1 cellular context compared by ENCODE assay signal in the genomic region with DNA sequence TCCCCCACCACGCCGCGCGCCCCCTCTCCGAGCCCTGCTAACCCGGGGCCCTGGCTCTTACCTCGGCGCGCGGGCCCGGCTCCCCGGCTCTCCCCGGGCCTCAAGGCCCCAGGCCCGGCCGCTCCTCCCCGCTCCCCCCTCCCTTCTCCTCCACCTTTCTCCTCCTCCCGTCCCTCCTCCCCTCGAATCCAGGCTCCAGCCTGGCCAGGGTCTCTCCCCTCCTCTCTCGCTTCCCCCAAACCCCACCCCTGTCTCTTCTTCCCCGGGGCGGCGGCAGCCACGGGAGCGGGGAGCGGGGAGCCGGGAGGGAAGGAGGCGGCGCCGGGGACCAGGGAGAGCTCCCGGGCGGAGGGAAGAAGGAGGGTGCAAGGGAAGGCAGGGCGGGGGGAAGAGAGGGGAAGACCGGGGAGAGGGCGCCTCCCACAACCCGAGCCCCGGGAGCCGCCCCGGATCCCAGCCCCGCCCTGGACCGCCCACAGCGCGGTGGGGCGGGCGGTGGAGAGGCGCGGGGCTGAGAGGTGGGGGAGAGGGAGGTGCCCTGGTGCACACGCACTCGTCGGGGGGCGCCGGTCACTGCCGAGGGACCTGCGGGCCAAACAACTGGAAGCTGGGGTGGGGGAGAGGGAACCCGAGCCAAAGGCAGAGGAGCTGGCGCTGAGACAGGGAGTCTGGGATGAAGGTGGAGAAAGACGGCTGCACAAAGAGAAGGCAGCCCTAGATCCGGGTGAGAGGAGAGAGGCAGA.
TF ChIP-seq lines count a peak whose summit lies in the region.

Gene GABBR1, minus strand, starts transcription at position 395 of the 743 bp plus-strand sequence. CDS start 798 bp downstream, outside the sequence.

TF ChIP-seq in K562, 482 proteins besides CTCF, POLR2A, EP300 and RAD21 (continued from another document and continues in another):
- TF ChIP-seq ZNF609 (CRISPR knock-in tag; IDR thresholded peaks at IDR 0.05; ENCODE audit: borderline replicate concordance) (no peak), ZNF766 (CRISPR knock-in tag; conservative IDR thresholded peaks at IDR 0.05) (no peak), CEBPB (tag; IDR thresholded peaks at IDR 0.05) (no peak), RCOR1 (IDR thresholded peaks at IDR 0.05; ENCODE audit: borderline replicate concordance in 1 of 2, low read depth in 2 of 2, low read length in 2 of 2) (no peak), OTX1 (CRISPR knock-in tag; IDR thresholded peaks at IDR 0.05) (no peak), IRF2 (CRISPR knock-in tag; IDR thresholded peaks at IDR 0.05) (no peak), HDAC1 (IDR thresholded peaks at IDR 0.05) (peak in 1 of 2 experiments; percentile 72; a peak in 2 of 4 replicates), HEY1 (CRISPR knock-in tag; IDR thresholded peaks at IDR 0.05; ENCODE audit: borderline replicate concordance) (no peak), KDM5B (IDR thresholded peaks at IDR 0.05; ENCODE audit: insufficient replicate concordance, low read depth, low read length) (no peak), KDM1A (IDR thresholded peaks at IDR 0.05) (no peak), HNRNPUL1 (IDR thresholded peaks at IDR 0.05; ENCODE audit: low read length) (no peak), MEF2D (tag; conservative IDR thresholded peaks at IDR 0.05; ENCODE audit: low read depth) (no peak), HCFC1 (IDR thresholded peaks at IDR 0.05; ENCODE audit: low read depth, low read length) (no peak), MTA1 (IDR thresholded peaks at IDR 0.05; ENCODE audit: borderline replicate concordance) (no peak), ZBTB8A (IDR thresholded peaks at IDR 0.05; ENCODE audit: partially characterized antibody) (no peak), ZNF639 (CRISPR knock-in tag; conservative IDR thresholded peaks at IDR 0.05 in 1 of 2, IDR thresholded peaks at IDR 0.05 in 1 of 2) (0 out of 4 replicates have a peak, but pooled peaks of 1 of the 2 experiments have one; percentile 53), TSHZ1 (CRISPR knock-in tag; IDR thresholded peaks at IDR 0.05) (no peak), NR2F6 (CRISPR knock-in tag; IDR thresholded peaks at IDR 0.05) (no peak), TCF7 (IDR thresholded peaks at IDR 0.05; ENCODE audit: borderline replicate concordance) (no peak), L3MBTL2 (IDR thresholded peaks at IDR 0.05) (no peak), ZNF121 (CRISPR knock-in tag; conservative IDR thresholded peaks at IDR 0.05) (no peak), TAF9B (IDR thresholded peaks at IDR 0.05; ENCODE audit: partially characterized antibody) (no peak), SIN3A (IDR thresholded peaks at IDR 0.05; ENCODE audit: borderline replicate concordance in 2 of 2, control insufficient read depth in 1 of 2, low read depth in 2 of 2, low read length in 2 of 2) (peak in 1 of 2 experiments; percentile 35; a peak in 1 of 4 replicates), POLR2AphosphoS5 (IDR thresholded peaks at IDR 0.05; ENCODE audit: control insufficient read depth, insufficient read depth, low read depth, low read length) (0 out of 2 replicates have a peak, but pooled peaks have one; percentile 26), ZNF695 (CRISPR knock-in tag; IDR thresholded peaks at IDR 0.05) (no peak), SAP30 (IDR thresholded peaks at IDR 0.05; ENCODE audit: borderline replicate concordance, insufficient read depth, low read depth, low read length, poor library complexity, severe bottlenecking) (no peak), CREB1 (IDR thresholded peaks at IDR 0.05) (no peak), CREB1 (CRISPR knock-in tag; IDR thresholded peaks at IDR 0.05) (no peak), NCOA4 (IDR thresholded peaks at IDR 0.05; ENCODE audit: partially characterized antibody) (no peak), ZFP30 (CRISPR knock-in tag; IDR thresholded peaks at IDR 0.05; ENCODE audit: borderline replicate concordance) (no peak), ZC3H4 (CRISPR knock-in tag; IDR thresholded peaks at IDR 0.05; ENCODE audit: borderline replicate concordance) (no peak), KLF6 (CRISPR knock-in tag; IDR thresholded peaks at IDR 0.05; ENCODE audit: borderline replicate concordance) (no peak), ZSCAN32 (CRISPR knock-in tag; IDR thresholded peaks at IDR 0.05) (no peak), TRIM28 (IDR thresholded peaks at IDR 0.05) (no peak; the same call in 1 of the 2 replicates)
- TF ChIP-seq, protein P1, sequence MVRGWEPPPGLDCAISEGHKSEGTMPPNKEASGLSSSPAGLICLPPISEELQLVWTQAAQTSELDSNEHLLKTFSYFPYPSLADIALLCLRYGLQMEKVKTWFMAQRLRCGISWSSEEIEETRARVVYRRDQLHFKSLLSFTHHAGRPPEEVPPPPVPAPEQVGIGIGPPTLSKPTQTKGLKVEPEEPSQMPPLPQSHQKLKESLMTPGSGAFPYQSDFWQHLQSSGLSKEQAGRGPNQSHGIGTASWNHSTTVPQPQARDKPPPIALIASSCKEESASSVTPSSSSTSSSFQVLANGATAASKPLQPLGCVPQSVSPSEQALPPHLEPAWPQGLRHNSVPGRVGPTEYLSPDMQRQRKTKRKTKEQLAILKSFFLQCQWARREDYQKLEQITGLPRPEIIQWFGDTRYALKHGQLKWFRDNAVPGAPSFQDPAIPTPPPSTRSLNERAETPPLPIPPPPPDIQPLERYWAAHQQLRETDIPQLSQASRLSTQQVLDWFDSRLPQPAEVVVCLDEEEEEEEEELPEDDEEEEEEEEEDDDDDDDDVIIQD (CRISPR knock-in tag; IDR thresholded peaks at IDR 0.05), result no peak
- TF ChIP-seq, protein P2, sequence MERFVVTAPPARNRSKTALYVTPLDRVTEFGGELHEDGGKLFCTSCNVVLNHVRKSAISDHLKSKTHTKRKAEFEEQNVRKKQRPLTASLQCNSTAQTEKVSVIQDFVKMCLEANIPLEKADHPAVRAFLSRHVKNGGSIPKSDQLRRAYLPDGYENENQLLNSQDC (CRISPR knock-in tag; IDR thresholded peaks at IDR 0.05), result 0 out of 2 replicates have a peak, but pooled peaks have one; percentile 38
- TF ChIP-seq, protein P3, sequence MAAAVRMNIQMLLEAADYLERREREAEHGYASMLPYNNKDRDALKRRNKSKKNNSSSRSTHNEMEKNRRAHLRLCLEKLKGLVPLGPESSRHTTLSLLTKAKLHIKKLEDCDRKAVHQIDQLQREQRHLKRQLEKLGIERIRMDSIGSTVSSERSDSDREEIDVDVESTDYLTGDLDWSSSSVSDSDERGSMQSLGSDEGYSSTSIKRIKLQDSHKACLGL (CRISPR knock-in tag; IDR thresholded peaks at IDR 0.05; ENCODE audit: borderline replicate concordance, poor library complexity, severe bottlenecking), result no peak
- TF ChIP-seq, protein P4, sequence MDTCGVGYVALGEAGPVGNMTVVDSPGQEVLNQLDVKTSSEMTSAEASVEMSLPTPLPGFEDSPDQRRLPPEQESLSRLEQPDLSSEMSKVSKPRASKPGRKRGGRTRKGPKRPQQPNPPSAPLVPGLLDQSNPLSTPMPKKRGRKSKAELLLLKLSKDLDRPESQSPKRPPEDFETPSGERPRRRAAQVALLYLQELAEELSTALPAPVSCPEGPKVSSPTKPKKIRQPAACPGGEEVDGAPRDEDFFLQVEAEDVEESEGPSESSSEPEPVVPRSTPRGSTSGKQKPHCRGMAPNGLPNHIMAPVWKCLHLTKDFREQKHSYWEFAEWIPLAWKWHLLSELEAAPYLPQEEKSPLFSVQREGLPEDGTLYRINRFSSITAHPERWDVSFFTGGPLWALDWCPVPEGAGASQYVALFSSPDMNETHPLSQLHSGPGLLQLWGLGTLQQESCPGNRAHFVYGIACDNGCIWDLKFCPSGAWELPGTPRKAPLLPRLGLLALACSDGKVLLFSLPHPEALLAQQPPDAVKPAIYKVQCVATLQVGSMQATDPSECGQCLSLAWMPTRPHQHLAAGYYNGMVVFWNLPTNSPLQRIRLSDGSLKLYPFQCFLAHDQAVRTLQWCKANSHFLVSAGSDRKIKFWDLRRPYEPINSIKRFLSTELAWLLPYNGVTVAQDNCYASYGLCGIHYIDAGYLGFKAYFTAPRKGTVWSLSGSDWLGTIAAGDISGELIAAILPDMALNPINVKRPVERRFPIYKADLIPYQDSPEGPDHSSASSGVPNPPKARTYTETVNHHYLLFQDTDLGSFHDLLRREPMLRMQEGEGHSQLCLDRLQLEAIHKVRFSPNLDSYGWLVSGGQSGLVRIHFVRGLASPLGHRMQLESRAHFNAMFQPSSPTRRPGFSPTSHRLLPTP (IDR thresholded peaks at IDR 0.05; ENCODE audit: borderline replicate concordance, extremely low read depth, insufficient read length), result no peak
- TF ChIP-seq, protein P5, sequence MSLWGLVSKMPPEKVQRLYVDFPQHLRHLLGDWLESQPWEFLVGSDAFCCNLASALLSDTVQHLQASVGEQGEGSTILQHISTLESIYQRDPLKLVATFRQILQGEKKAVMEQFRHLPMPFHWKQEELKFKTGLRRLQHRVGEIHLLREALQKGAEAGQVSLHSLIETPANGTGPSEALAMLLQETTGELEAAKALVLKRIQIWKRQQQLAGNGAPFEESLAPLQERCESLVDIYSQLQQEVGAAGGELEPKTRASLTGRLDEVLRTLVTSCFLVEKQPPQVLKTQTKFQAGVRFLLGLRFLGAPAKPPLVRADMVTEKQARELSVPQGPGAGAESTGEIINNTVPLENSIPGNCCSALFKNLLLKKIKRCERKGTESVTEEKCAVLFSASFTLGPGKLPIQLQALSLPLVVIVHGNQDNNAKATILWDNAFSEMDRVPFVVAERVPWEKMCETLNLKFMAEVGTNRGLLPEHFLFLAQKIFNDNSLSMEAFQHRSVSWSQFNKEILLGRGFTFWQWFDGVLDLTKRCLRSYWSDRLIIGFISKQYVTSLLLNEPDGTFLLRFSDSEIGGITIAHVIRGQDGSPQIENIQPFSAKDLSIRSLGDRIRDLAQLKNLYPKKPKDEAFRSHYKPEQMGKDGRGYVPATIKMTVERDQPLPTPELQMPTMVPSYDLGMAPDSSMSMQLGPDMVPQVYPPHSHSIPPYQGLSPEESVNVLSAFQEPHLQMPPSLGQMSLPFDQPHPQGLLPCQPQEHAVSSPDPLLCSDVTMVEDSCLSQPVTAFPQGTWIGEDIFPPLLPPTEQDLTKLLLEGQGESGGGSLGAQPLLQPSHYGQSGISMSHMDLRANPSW (CRISPR knock-in tag; IDR thresholded peaks at IDR 0.05), result no peak
